ENCODE assay signal across 20 cellular contexts in genomic region chr3:126460386-126460785, GRCh38. TPM values are rescaled to one million over a fixed set of nuclear protein-coding genes. Genes with fewer than 3 reads are reported as not detected.
DNase-seq lines count a peak whose midpoint lies in the region; ATAC-seq and TF ChIP-seq lines count a peak whose summit lies in the region.
"Had no signal": no experiment of that assay in that cellular context is flagged by ENCODE, and none has a peak within 500 bp of the region (broad histone marks: within the 10 kb centered on the region; RNA-seq: fewer than 3 reads in every experiment).

No MANE protein-coding gene starts in this region.

- 80 to 96% (median 88%) methylated on average over 7 of the region's 7 CpGs for WGBS in spleen, 5 donors

- no peak for ATAC-seq in activated naive CD8-positive, alpha-beta T cell treated with anti-CD3 and anti-CD28 coated beads, Interleukin-2, amount 50 U/mL, for 24 hours
- ATAC-seq in RWPE2 (ENCODE audit: low read depth), result no peak
- ATAC-seq: HCT116, K562, Panc1 had no signal

- H3K27me3 ChIP-seq in RWPE2 (ENCODE audit: insufficient read depth, poor library complexity, severe bottlenecking) (no peaks in the 10 kb centered on the region), spleen (replicated peaks in 1 of 7) (no peaks in the 10 kb centered on the region)

- peaks cover 13% of the 10 kb centered on the region for H3K4me1 Mint-ChIP-seq in activated naive CD8-positive, alpha-beta T cell (ENCODE audit: low read depth)
- H3K4me1 Mint-ChIP-seq in activated naive CD8-positive, alpha-beta T cell treated with anti-CD3 and anti-CD28 coated beads, Interleukin-2, amount 50 U/mL, for 24 hours, result no peaks in the 10 kb centered on the region

- peaks cover 2% of the 10 kb centered on the region for H3K36me3 Mint-ChIP-seq in activated naive CD8-positive, alpha-beta T cell
- H3K36me3 Mint-ChIP-seq in activated naive CD8-positive, alpha-beta T cell treated with anti-CD3 and anti-CD28 coated beads, Interleukin-2, amount 50 U/mL, for 24 hours (ENCODE audit: low read depth), result peaks cover 47% of the 10 kb centered on the region

- H3K36me3 ChIP-seq in RWPE2 (ENCODE audit: low read depth), result peaks cover 85% of the 10 kb centered on the region
- H3K36me3 ChIP-seq in spleen, result peaks cover 10 to 100% (median 92%) of the 10 kb centered on the region in 6 donors

- H3K27ac ChIP-seq in RWPE2 (ENCODE audit: poor library complexity, severe bottlenecking) (no peak overlapping the region), spleen (no peak overlapping the region)

- H3K9me3 ChIP-seq in RWPE2 (ENCODE audit: severe bottlenecking), result no peaks in the 10 kb centered on the region
- no peaks in the 10 kb centered on the region for H3K9me3 ChIP-seq in spleen

- H3K27me3 Mint-ChIP-seq in activated naive CD8-positive, alpha-beta T cell, result no peaks in the 10 kb centered on the region
- H3K27me3 Mint-ChIP-seq in activated naive CD8-positive, alpha-beta T cell treated with anti-CD3 and anti-CD28 coated beads, Interleukin-2, amount 50 U/mL, for 24 hours, result no peaks in the 10 kb centered on the region
- H3K27me3 Mint-ChIP-seq: CD4-positive, alpha-beta memory T cell had no signal

- no peak overlapping the region for H3K4me3 Mint-ChIP-seq in activated naive CD8-positive, alpha-beta T cell
- H3K4me3 Mint-ChIP-seq in activated naive CD8-positive, alpha-beta T cell treated with anti-CD3 and anti-CD28 coated beads, Interleukin-2, amount 50 U/mL, for 24 hours, result no peak overlapping the region
- H3K4me3 Mint-ChIP-seq: CD4-positive, alpha-beta memory T cell had no signal

- TF ChIP-seq CTCF in RWPE2 (IDR thresholded peaks at IDR 0.05; ENCODE audit: poor library complexity, severe bottlenecking) (no peak), spleen (IDR thresholded peaks at IDR 0.05 in 8 of 11, conservative IDR thresholded peaks at IDR 0.05 in 3 of 11) (no peak)

- intact Hi-C loops in spleen (cut with DNase I; ENCODE audit: low total_unique reads), result no loop called here

- no peak for TF ChIP-seq POLR2A in spleen (IDR thresholded peaks at IDR 0.05)

- no peaks in the 10 kb centered on the region for H3K4me1 ChIP-seq in RWPE2 (ENCODE audit: insufficient read depth, poor library complexity, severe bottlenecking)
- H3K4me1 ChIP-seq in spleen, result peaks cover 0 to 50% (median 12%) of the 10 kb centered on the region in 6 donors

- no peaks in the 10 kb centered on the region for H3K9me3 Mint-ChIP-seq in activated naive CD8-positive, alpha-beta T cell (ENCODE audit: low read depth)
- H3K9me3 Mint-ChIP-seq in activated naive CD8-positive, alpha-beta T cell treated with anti-CD3 and anti-CD28 coated beads, Interleukin-2, amount 50 U/mL, for 24 hours, result no peaks in the 10 kb centered on the region
- H3K9me3 Mint-ChIP-seq: CD4-positive, alpha-beta memory T cell had no signal

- DNase-seq in activated naive CD8-positive, alpha-beta T cell treated with anti-CD3 and anti-CD28 coated beads, Interleukin-2, amount 50 U/mL, for 24 hours, result no peak
- peak; percentile 26 for DNase-seq in RWPE2 (ENCODE audit: low spot score)
- DNase-seq in mesenteric fat pad (ENCODE audit: low spot score), result peak; percentile 51
- peak; percentile 54 for DNase-seq in spleen
- no peak for DNase-seq in activated CD4-positive, CD25-positive, alpha-beta regulatory T cell treated with anti-CD3 and anti-CD28 coated beads, Interleukin-2, amount 50 U/mL, for 72 hours
- no peak for DNase-seq in HPDE6-E6E7 (ENCODE audit: extremely low spot score)
- no peak for DNase-seq in DMS79 treated with DMSO at 0.1 percent for 48 hours (lab: John Stamatoyannopoulos, UW)
- DNase-seq: Calu3; CD4-positive, alpha-beta memory T cell; DMS53; GOT3; NCI-H1105; NCI-H2081 treated with DMSO at 0.1 percent for 48 hours had no signal

- H3K27ac Mint-ChIP-seq in activated naive CD8-positive, alpha-beta T cell, result peak overlapping the region; percentile 28
- no peak overlapping the region for H3K27ac Mint-ChIP-seq in activated naive CD8-positive, alpha-beta T cell treated with anti-CD3 and anti-CD28 coated beads, Interleukin-2, amount 50 U/mL, for 24 hours

- H3K4me3 ChIP-seq in RWPE2 (ENCODE audit: severe bottlenecking), result no peak overlapping the region
- no peak overlapping the region for H3K4me3 ChIP-seq in spleen
- H3K4me3 ChIP-seq: K562 had no signal

RNA-seq across cellular contexts. Expression of gene ZXDC, which starts 15.3 kb away (rescaled TPM):
- total RNA-seq in mesenteric fat pad (29.4 TPM), spleen (10 to 100 TPM; 32.4 to 75.3 (median 50.0) TPM)
- polyA plus RNA-seq in spleen, result 10 to 100 TPM in 2 of 3 donors, 1 to 10 TPM in 1; 7.5 to 14.6 (median 13.2) TPM

RNA-seq across cellular contexts. Expression of gene UROC1, which starts 57.2 kb away (rescaled TPM):
- total RNA-seq in mesenteric fat pad (not detected), spleen (under 1 TPM in 1 of 7 donors, not detected in 6; 0.16 TPM)
- under 1 TPM; 0.02 to 0.03 (median 0.02) TPM for polyA plus RNA-seq in spleen
- total RNA-seq: A172; Calu3; CD4-positive, alpha-beta memory T cell; K562; NCI-H460 had no signal
- polyA plus RNA-seq: BJ; CD4-positive, alpha-beta memory T cell; K562 had no signal

Comparison
In these comparisons a context has a peak if more than half of its experiments do, and no peak if none do; other contexts are left out.
1. DNase-seq: peak in RWPE2 (single experiment), mesenteric fat pad (single experiment) and spleen (single experiment); none in activated naive CD8-positive, alpha-beta T cell treated with anti-CD3 and anti-CD28 coated beads, Interleukin-2, amount 50 U/mL, for 24 hours (single experiment), activated CD4-positive, CD25-positive, alpha-beta regulatory T cell treated with anti-CD3 and anti-CD28 coated beads, Interleukin-2, amount 50 U/mL, for 72 hours (single experiment), HPDE6-E6E7 (single experiment) and DMS79 treated with DMSO at 0.1 percent for 48 hours (single experiment).